ENCODE assay signal across 14 cellular contexts in genomic region chr1:243667591-243667990, GRCh38.
DNase-seq lines count a peak whose midpoint lies in the region; ATAC-seq, FAIRE-seq and TF ChIP-seq lines count a peak whose summit lies in the region.
"Had no signal": no experiment of that assay in that cellular context is flagged by ENCODE, and none has a peak within 500 bp of the region (broad histone marks: within the 10 kb centered on the region; RNA-seq: fewer than 3 reads in every experiment).

No MANE protein-coding gene starts in this region.

- H3K27ac ChIP-seq in testis, result no peak overlapping the region

- H3K9me3 ChIP-seq in testis, result no peaks in the 10 kb centered on the region
- H3K9me3 ChIP-seq: mucosa of descending colon had no signal

- H3K4me1 Mint-ChIP-seq in brain, result no peaks in the 10 kb centered on the region

- H3K36me3 Mint-ChIP-seq in brain, result peaks cover 61% of the 10 kb centered on the region

- intact Hi-C loops in testis (cut with DNase I; ENCODE audit: low total_unique reads), result no loop called here

- no peaks in the 10 kb centered on the region for H3K27me3 ChIP-seq in testis

- no peaks in the 10 kb centered on the region for H3K4me1 ChIP-seq in testis

- no peaks in the 10 kb centered on the region for H3K36me3 ChIP-seq in testis (ENCODE audit: low read depth, missing control alignments)

- TF ChIP-seq CTCF in D721Med (IDR thresholded peaks at IDR 0.05; ENCODE audit: insufficient read depth, missing control alignments) (no peak), brain (conservative IDR thresholded peaks at IDR 0.05) (no peak), testis (IDR thresholded peaks at IDR 0.05) (no peak)

- H3K4me3 ChIP-seq in testis, result no peak overlapping the region
- H3K4me3 ChIP-seq: mucosa of descending colon had no signal

- peak overlapping the region in 3 of 5 experiments; percentile 4 to 9 (median 6) for H3K27ac Mint-ChIP-seq in brain

- peaks cover 0 to 23% (median 5%) of the 10 kb centered on the region in 5 experiments for H3K9me3 Mint-ChIP-seq in brain

- FAIRE-seq in D721Med (lab: Jason Lieb, UNC), result peak; percentile 11

- DNase-seq in D721Med (ENCODE audit: insufficient read length, low spot score) (no peak), testis (no peak), retina (no peak), putamen (ENCODE audit: low spot score) (no peak)
- DNase-seq: cortex of kidney; DMS 273 treated with DMSO at 0.1 percent for 48 hours; KBM-7; mucosa of descending colon; NCI-H1930; stimulated activated CD4-positive, alpha-beta T cell treated with anti-CD3 and anti-CD28 coated beads, Interleukin-1b, Interleukin-23, amount 100 ng/mL, for 48 hours had no signal

- no peak overlapping the region for H3K4me3 Mint-ChIP-seq in brain

- no peaks in the 10 kb centered on the region for H3K27me3 Mint-ChIP-seq in brain

- TF ChIP-seq POLR2A in testis (IDR thresholded peaks at IDR 0.05), result no peak

- WGBS in testis, 2 donors, result 88 to 92% methylated on average over 2 of the region's 2 CpGs

- peak; percentile 63 for ATAC-seq in GM19467 (IDR thresholded peaks at IDR 0.05; ENCODE audit: unreplicated experiment)
- peak; percentile 73 for ATAC-seq in HG03066 (IDR thresholded peaks at IDR 0.05; ENCODE audit: low read depth, unreplicated experiment)
- no peak for ATAC-seq in GM21825 (IDR thresholded peaks at IDR 0.05; ENCODE audit: unreplicated experiment)
- ATAC-seq: mucosa of descending colon had no signal
